8 cellular contexts compared by ENCODE assay signal in genomic region chr9:128339761-128340690, GRCh38. TPM values are rescaled to one million over a fixed set of nuclear protein-coding genes. Genes with fewer than 3 reads are reported as not detected.
DNase-seq lines count a peak whose midpoint lies in the region; ATAC-seq, FAIRE-seq and TF ChIP-seq lines count a peak whose summit lies in the region.

Gene SLC27A4, plus strand, starts transcription at chr9:128340527. Its CDS starts 2,606 bp downstream, at chr9:128343133.

- H3K27me3 ChIP-seq in stomach: no peaks in the 10 kb centered on the region

- DNase-seq in D721Med (ENCODE audit: insufficient read length, low spot score): peak; percentile 82
- peak; percentile 76 for DNase-seq in activated effector memory CD4-positive, alpha-beta T cell treated with Interleukin-2 at 50 U/mL for 16 hours
- peak; percentile 49 for DNase-seq in fibroblast of the conjunctiva (ENCODE audit: low read depth)
- DNase-seq in nephron progenitor cell: peak; percentile 83
- peak; percentile 87 for DNase-seq in stomach

- H3K27ac Mint-ChIP-seq in nephron progenitor cell: no peak within 1 kb of the TSS

- peak within 1 kb of the TSS; percentile 73 to 92 (median 84) for H3K4me3 ChIP-seq in stomach

- 0 out of 2 replicates have a peak, but pooled peaks have one; percentile 41 for TF ChIP-seq EP300 in Ishikawa (IDR thresholded peaks at IDR 0.05; ENCODE audit: borderline replicate concordance)
- TF ChIP-seq EP300 in stomach (IDR thresholded peaks at IDR 0.05): no peak

- WGBS in stomach, 5 donors: 3 to 16% (median 4%) methylated on average over 19 to 75 of the region's 75 CpGs

- peak within 1 kb of the TSS; percentile 91 for H3K4me3 Mint-ChIP-seq in nephron progenitor cell

- H3K9me3 Mint-ChIP-seq in nephron progenitor cell: no peaks in the 10 kb centered on the region

- no peak for FAIRE-seq in D721Med (lab: Jason Lieb, UNC)

- H3K36me3 ChIP-seq in stomach: peaks cover 17 to 30% (median 26%) of the 10 kb centered on the region in 4 donors

- TF ChIP-seq POLR2A in Raji (IDR thresholded peaks at IDR 0.05; ENCODE audit: insufficient read depth, low read depth, low read length) (peak; percentile 61), stomach (IDR thresholded peaks at IDR 0.05) (no peak)

- no peak for TF ChIP-seq RAD21 in Ishikawa (IDR thresholded peaks at IDR 0.05; ENCODE audit: low read depth)

- H3K4me1 Mint-ChIP-seq in nephron progenitor cell: peaks cover 17% of the 10 kb centered on the region

- H3K4me1 ChIP-seq in stomach: peaks cover 0 to 21% (median 21%) of the 10 kb centered on the region in 4 donors

- peak; percentile 79 for ATAC-seq in GM21447 (IDR thresholded peaks at IDR 0.05; ENCODE audit: unreplicated experiment)

- TF ChIP-seq CTCF in D721Med (IDR thresholded peaks at IDR 0.05; ENCODE audit: insufficient read depth, missing control alignments) (no peak), nephron progenitor cell (IDR thresholded peaks at IDR 0.05) (no peak), stomach (IDR thresholded peaks at IDR 0.05) (peak in 1 of 7 experiments; percentile 0)

- peaks cover 8% of the 10 kb centered on the region for H3K36me3 Mint-ChIP-seq in nephron progenitor cell (ENCODE audit: low read depth)

- H3K27me3 Mint-ChIP-seq in nephron progenitor cell (ENCODE audit: low read depth, poor library complexity): peaks cover 9% of the 10 kb centered on the region

- H3K27ac ChIP-seq in stomach: peak within 1 kb of the TSS; percentile 83 to 93 (median 87)

- H3K9me3 ChIP-seq in stomach: no peaks in the 10 kb centered on the region

- intact Hi-C loops in stomach (cut with DNase I; ENCODE audit: low total_unique reads): no loop called here

TF ChIP-seq in Ishikawa, 13 proteins besides CTCF, POLR2A, EP300 and RAD21:
- TF ChIP-seq REST (IDR thresholded peaks at IDR 0.05; ENCODE audit: low read depth) (no peak), TEAD4 (IDR thresholded peaks at IDR 0.05) (peak; percentile 60; the same call in 1 of the 2 replicates), USF1 (IDR thresholded peaks at IDR 0.05) (no peak), TCF12 (IDR thresholded peaks at IDR 0.05; ENCODE audit: low read depth) (no peak; the same call in 1 of the 2 replicates), CEBPB (IDR thresholded peaks at IDR 0.05) (peak; percentile 76), FOXM1 (IDR thresholded peaks at IDR 0.05; ENCODE audit: borderline replicate concordance, low read depth) (no peak), NFIC (IDR thresholded peaks at IDR 0.05) (no peak), EGR1 (IDR thresholded peaks at IDR 0.05) (no peak), ZBTB7A (IDR thresholded peaks at IDR 0.05; ENCODE audit: low read depth) (peak; percentile 90), TAF1 (IDR thresholded peaks at IDR 0.05; ENCODE audit: low read depth) (no peak; the same call in 1 of the 2 replicates), MAX (IDR thresholded peaks at IDR 0.05) (peak; percentile 64; the same call in 1 of the 2 replicates), YY1 (IDR thresholded peaks at IDR 0.05; ENCODE audit: low read depth) (peak; percentile 53; the same call in 1 of the 2 replicates), CREB1 (IDR thresholded peaks at IDR 0.05; ENCODE audit: low read depth) (no peak; the same call in 1 of the 2 replicates)

RNA-seq across cellular contexts. Expression of gene SLC27A4, which starts in this region (rescaled TPM):
- 100 to 1,000 TPM in 1 of 5 donors, 10 to 100 TPM in 3, 1 to 10 TPM in 1; 9.0 to 200 (median 24.1) TPM for total RNA-seq in stomach
- polyA plus RNA-seq in stomach: 10 to 100 TPM in 2 of 3 donors, 1 to 10 TPM in 1; 6.0 to 21.4 (median 20.1) TPM

Comparison
In these comparisons a context has a peak if more than half of its experiments do, and no peak if none do; other contexts are left out.
1. Peak in every context shown above with its lines: DNase-seq, ATAC-seq, H3K4me3 ChIP-seq and H3K27ac ChIP-seq.